8 cellular contexts compared by ENCODE assay signal in genomic region chr15:99014803-99015676, GRCh38. TPM values are rescaled to one million over a fixed set of nuclear protein-coding genes. Genes with fewer than 3 reads are reported as not detected.
A peak's percentile ranks its signal among the peaks of the same experiment; 100 is the strongest.
DNase-seq lines count a peak whose midpoint lies in the region; ATAC-seq and TF ChIP-seq lines count a peak whose summit lies in the region.

No MANE protein-coding gene starts in this region.

- H3K9me3 ChIP-seq in heart left ventricle = no peaks in the 10 kb centered on the region

- no peak for TF ChIP-seq CTCF in heart left ventricle (IDR thresholded peaks at IDR 0.05)

- peak overlapping the region; percentile 21 for H3K9ac ChIP-seq in rectal smooth muscle tissue (ENCODE audit: low read length)

- peak overlapping the region; percentile 11 to 74 (median 62) for H3K4me3 ChIP-seq in heart left ventricle
- peak overlapping the region; percentile 62 for H3K4me3 ChIP-seq in rectal smooth muscle tissue (ENCODE audit: low read length)

- no peaks in the 10 kb centered on the region for H3K36me3 ChIP-seq in heart left ventricle
- H3K36me3 ChIP-seq in rectal smooth muscle tissue (ENCODE audit: control insufficient read depth, insufficient read depth, low read length) = no peaks in the 10 kb centered on the region

- H3K27ac ChIP-seq in heart left ventricle (peak overlapping the region in 3 of 12 donors; percentile 23 to 60 (median 47)), rectal smooth muscle tissue (ENCODE audit: low read depth, low read length) (no peak overlapping the region)

- intact Hi-C loops in heart left ventricle (cut with DNase I) = loop anchor here in 2 of 10 donors (5.0 kb wide), 1 partner anchor 42 kb away; no protein-coding TSS in a partner anchor

- WGBS in heart left ventricle, 4 donors = 2 to 13% (median 4%) methylated on average over 55 to 92 of the region's 92 CpGs

- DNase-seq in AG20443 (ENCODE audit: low spot score) (peak; percentile 56), NCI-H226 (peak; percentile 79), heart left ventricle (peak; percentile 40 to 75 (median 46)), NK-92 (lab: John Stamatoyannopoulos, UW; ENCODE audit: unreplicated experiment) (no peak)
- peak; percentile 8 for DNase-seq in activated gamma-delta T cell treated with anti-CD3 and anti-CD28 coated beads, Interleukin-2, amount 50 U/mL, for 16 hours (ENCODE audit: low read depth)

- peaks cover 0 to 9% (median 0%) of the 10 kb centered on the region in 9 donors for H3K27me3 ChIP-seq in heart left ventricle
- no peaks in the 10 kb centered on the region for H3K27me3 ChIP-seq in rectal smooth muscle tissue (ENCODE audit: control insufficient read depth, insufficient read depth, low read length)

- H3K4me1 ChIP-seq in heart left ventricle = peaks cover 0 to 20% (median 8%) of the 10 kb centered on the region in 12 donors
- H3K4me1 ChIP-seq in rectal smooth muscle tissue (ENCODE audit: control insufficient read depth, insufficient read depth, low read length) = no peaks in the 10 kb centered on the region

- TF ChIP-seq POLR2A in heart left ventricle (IDR thresholded peaks at IDR 0.05) = no peak

- peak; percentile 89 for ATAC-seq in GM18868 (IDR thresholded peaks at IDR 0.05; ENCODE audit: unreplicated experiment)
- peak; percentile 95 for ATAC-seq in HG02981 (IDR thresholded peaks at IDR 0.05; ENCODE audit: unreplicated experiment)
- ATAC-seq in heart left ventricle = peak; percentile 63 to 89 (median 87)

RNA-seq across cellular contexts. Expression of gene PGPEP1L, which starts 7.4 kb away (rescaled TPM):
- total RNA-seq in heart left ventricle = 1 to 10 TPM in 5 of 9 donors, under 1 TPM in 3, not detected in 1; 0.51 to 3.4 (median 1.4) TPM
- polyA plus RNA-seq in heart left ventricle = 1 to 10 TPM in 1 of 2 donors, not detected in 1; 2.8 TPM
